In the genomic region with DNA sequence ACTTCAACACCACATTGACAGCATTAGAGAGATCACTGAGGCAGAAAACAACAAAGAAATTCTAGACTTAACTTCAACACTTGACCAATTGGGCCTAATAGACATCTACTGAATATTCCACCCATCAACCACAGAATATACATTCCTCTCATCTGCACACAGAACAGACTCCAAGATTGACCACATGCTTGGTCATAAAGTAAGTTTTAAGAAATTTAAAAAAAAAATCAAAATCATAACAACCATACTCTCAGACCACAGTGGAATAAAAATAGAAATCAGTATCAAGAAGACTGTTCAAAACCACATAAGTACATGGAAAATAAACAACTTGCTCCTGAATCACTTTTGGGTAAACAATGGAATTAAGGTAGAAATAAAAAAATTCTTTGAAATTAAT, we compare ENCODE assay signal across 28 cellular contexts. TPM values are rescaled to one million over a fixed set of nuclear protein-coding genes. Genes with fewer than 3 reads are reported as not detected.
A peak's percentile ranks its signal among the peaks of the same experiment; 100 is the strongest.
DNase-seq lines count a peak whose midpoint lies in the region; ATAC-seq, FAIRE-seq and TF ChIP-seq lines count a peak whose summit lies in the region.
"Had no signal": no experiment of that assay in that cellular context is flagged by ENCODE, and none has a peak within 500 bp of the region (broad histone marks: within the 10 kb centered on the region; RNA-seq: fewer than 3 reads in every experiment).

No MANE protein-coding gene starts in this region.

- H3K4me3 Mint-ChIP-seq in chondrocyte (ENCODE audit: unreplicated experiment) (no peak overlapping the region), endodermal cell (no peak overlapping the region)
- H3K4me3 Mint-ChIP-seq in activated T-cell treated with anti-CD3 and anti-CD28 coated beads, Interleukin-2, amount 50 U/mL, for 4 hours = no peak overlapping the region
- H3K4me3 Mint-ChIP-seq: CD14-positive monocyte; CD8-positive, alpha-beta memory T cell; IgD-negative memory B cell had no signal

- peak; percentile 35 for FAIRE-seq in GM18507 (lab: Jason Lieb, UNC)
- peak; percentile 14 for FAIRE-seq in RCC 7860 (lab: Jason Lieb, UNC)
- FAIRE-seq: H54 had no signal

- DNase-seq in GM18507 (ENCODE audit: extremely low spot score, insufficient read length, low read depth) (no peak), RCC 7860 (ENCODE audit: low spot score) (no peak), chondrocyte (ENCODE audit: low spot score) (no peak), non-pigmented ciliary epithelial cell (ENCODE audit: low read depth) (peak; percentile 27), T-helper 1 cell (no peak), adrenal gland (no peak), endodermal cell (no peak)
- no peak for DNase-seq in activated T-cell treated with anti-CD3 and anti-CD28 coated beads, Interleukin-2, amount 50 U/mL, for 4 hours
- DNase-seq: 8988T; ACHN; BE2C; CD8-positive, alpha-beta memory T cell; DMS79 treated with DMSO at 0.1 percent for 48 hours; NCI-H1092; NCI-H1417 treated with DMSO at 0.1 percent for 48 hours; NCI-H1694 treated with DMSO at 0.1 percent for 48 hours; NCI-H2081 treated with DMSO at 0.1 percent for 48 hours; NCI-H2171; NCI-H226; NCI-H510A; NCI-H69; SIG-M5 had no signal

- H3K27ac ChIP-seq in adrenal gland = no peak overlapping the region
- H3K27ac ChIP-seq in endodermal cell (ENCODE audit: low read depth, low read length) = no peak overlapping the region
- H3K27ac ChIP-seq: KMS-11, RWPE1, SK-N-MC had no signal

- TF ChIP-seq POLR2A in adrenal gland (IDR thresholded peaks at IDR 0.05) = no peak

- no peaks in the 10 kb centered on the region for H3K27me3 Mint-ChIP-seq in chondrocyte (ENCODE audit: low read depth)
- H3K27me3 Mint-ChIP-seq in endodermal cell (ENCODE audit: insufficient read depth) = no peaks in the 10 kb centered on the region
- H3K27me3 Mint-ChIP-seq in activated T-cell treated with anti-CD3 and anti-CD28 coated beads, Interleukin-2, amount 50 U/mL, for 4 hours (ENCODE audit: low read depth) = no peaks in the 10 kb centered on the region
- H3K27me3 Mint-ChIP-seq: CD8-positive, alpha-beta memory T cell; IgD-negative memory B cell had no signal

- peaks cover 39% of the 10 kb centered on the region for H3K36me3 Mint-ChIP-seq in chondrocyte (ENCODE audit: low read depth)
- H3K36me3 Mint-ChIP-seq in endodermal cell (ENCODE audit: low read depth) = peaks cover 27% of the 10 kb centered on the region
- peaks cover 49% of the 10 kb centered on the region for H3K36me3 Mint-ChIP-seq in activated T-cell treated with anti-CD3 and anti-CD28 coated beads, Interleukin-2, amount 50 U/mL, for 4 hours (ENCODE audit: insufficient read depth)

- no peak overlapping the region for H3K9ac ChIP-seq in endodermal cell (ENCODE audit: extremely low read depth, low read length, poor library complexity, severe bottlenecking)
- H3K9ac ChIP-seq: KMS-11 had no signal

- ATAC-seq in activated T-cell treated with anti-CD3 and anti-CD28 coated beads, Interleukin-2, amount 50 U/mL, for 4 hours = no peak

- H3K36me3 ChIP-seq in adrenal gland (replicated peaks in 1 of 2) (no peaks in the 10 kb centered on the region), endodermal cell (ENCODE audit: control insufficient read depth, insufficient read depth, low read length) (no peaks in the 10 kb centered on the region)
- H3K36me3 ChIP-seq: BE2C had no signal

- no peak for TF ChIP-seq CTCF in chondrocyte (IDR thresholded peaks at IDR 0.05)
- TF ChIP-seq CTCF in adrenal gland (IDR thresholded peaks at IDR 0.05) = no peak
- no peak for TF ChIP-seq CTCF in endodermal cell (conservative IDR thresholded peaks at IDR 0.05)

- H3K9me3 ChIP-seq in adrenal gland (replicated peaks in 1 of 3) = no peaks in the 10 kb centered on the region
- peaks cover 35% of the 10 kb centered on the region for H3K9me3 ChIP-seq in endodermal cell (ENCODE audit: control insufficient read depth, low read length)
- H3K9me3 ChIP-seq: BE2C had no signal

- H3K27ac Mint-ChIP-seq in chondrocyte (ENCODE audit: unreplicated experiment) (peak overlapping the region; percentile 25), endodermal cell (no peak overlapping the region)
- H3K27ac Mint-ChIP-seq: CD14-positive monocyte had no signal

- H3K4me1 Mint-ChIP-seq in chondrocyte (ENCODE audit: low read depth) (peaks cover 10% of the 10 kb centered on the region), endodermal cell (no peaks in the 10 kb centered on the region)
- H3K4me1 Mint-ChIP-seq in activated T-cell treated with anti-CD3 and anti-CD28 coated beads, Interleukin-2, amount 50 U/mL, for 4 hours (ENCODE audit: low read depth) = peaks cover 25% of the 10 kb centered on the region

- H3K4me3 ChIP-seq in adrenal gland (no peak overlapping the region), endodermal cell (ENCODE audit: low read length) (no peak overlapping the region)
- H3K4me3 ChIP-seq: SK-N-MC had no signal

- H3K4me1 ChIP-seq in adrenal gland (replicated peaks in 1 of 2) (no peaks in the 10 kb centered on the region), endodermal cell (ENCODE audit: control insufficient read depth, insufficient read depth, low read length) (no peaks in the 10 kb centered on the region)
- H3K4me1 ChIP-seq: BE2C had no signal

- H3K9me3 Mint-ChIP-seq in chondrocyte (ENCODE audit: low read depth) (peaks cover 28% of the 10 kb centered on the region), endodermal cell (peaks cover 40% of the 10 kb centered on the region)
- peaks cover 19% of the 10 kb centered on the region for H3K9me3 Mint-ChIP-seq in activated T-cell treated with anti-CD3 and anti-CD28 coated beads, Interleukin-2, amount 50 U/mL, for 4 hours

- H3K27me3 ChIP-seq in adrenal gland = no peaks in the 10 kb centered on the region
- H3K27me3 ChIP-seq in endodermal cell (ENCODE audit: control insufficient read depth, insufficient read depth, low read length, poor library complexity, severe bottlenecking) = no peaks in the 10 kb centered on the region
- H3K27me3 ChIP-seq: BE2C had no signal

- intact Hi-C loops in adrenal gland (cut with DNase I) = no loop called here

RNA-seq across cellular contexts. Expression of a gene that starts 9.0 kb away (rescaled TPM):
- total RNA-seq in chondrocyte (1.4 to 2.1 TPM (median 1.5 TPM) in 3 replicates), adrenal gland (1 to 10 TPM in 5 of 8 donors, under 1 TPM in 2, not detected in 1; 0.52 to 4.0 (median 1.9) TPM), endodermal cell (under 1 TPM; 0.79 to 0.91 TPM)
- polyA plus RNA-seq in adrenal gland = 1 to 10 TPM; 1.0 to 2.7 (median 1.2) TPM
- 0.64 TPM for polyA plus RNA-seq in endodermal cell (2013, experiment 1 of 2)
- 0.29 TPM for polyA plus RNA-seq in endodermal cell (2013, experiment 2 of 2)
- 1 to 10 TPM in 1 of 3 donors, under 1 TPM in 2; 0.63 to 1.5 (median 0.87) TPM for total RNA-seq in activated T-cell treated with anti-CD3 and anti-CD28 coated beads, Interleukin-2, amount 50 U/mL, for 4 hours
